ENCODE assay signal across 1 cellular context in the genomic region with DNA sequence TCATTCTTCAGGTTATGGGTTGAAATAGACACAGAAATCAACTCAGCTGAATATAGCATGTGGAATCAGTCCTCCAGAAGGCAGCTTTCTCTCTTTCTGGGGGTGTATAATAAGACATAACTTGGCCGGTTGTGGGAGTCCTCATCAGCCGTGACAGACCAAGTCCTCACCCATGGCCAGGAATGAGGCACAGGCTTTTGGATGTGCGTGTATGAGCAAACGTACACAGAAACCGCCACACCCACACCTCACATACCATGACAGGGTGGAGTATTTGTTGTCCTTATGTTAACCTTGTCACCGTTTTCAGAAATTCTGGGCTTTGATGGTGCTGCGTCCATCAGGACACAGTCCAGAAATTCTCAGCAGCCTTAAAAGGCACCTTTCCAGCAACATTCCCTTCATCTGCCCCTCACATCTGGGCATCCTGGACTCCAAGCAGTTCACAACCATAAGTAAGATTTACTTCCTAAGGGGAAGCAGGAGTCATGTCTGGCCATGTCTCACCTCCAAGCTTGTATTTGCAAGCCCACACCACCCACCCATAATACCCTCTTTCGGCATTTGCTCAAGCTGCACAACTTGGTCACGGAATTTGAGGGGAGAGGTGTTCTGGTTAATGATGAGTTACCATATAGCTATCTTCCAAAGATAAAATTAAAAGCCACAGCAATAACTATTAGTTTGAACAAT.
TF ChIP-seq lines count a peak whose summit lies in the region.

No MANE protein-coding gene starts in this region.

TF ChIP-seq in HCT116, 20 proteins besides CTCF, POLR2A, EP300 and RAD21:
- TF ChIP-seq EZH2phosphoT487 (IDR thresholded peaks at IDR 0.05; ENCODE audit: borderline replicate concordance) (no peak), ZFX (IDR thresholded peaks at IDR 0.05) (no peak), YY1 (IDR thresholded peaks at IDR 0.05; ENCODE audit: extremely low read depth, insufficient replicate concordance, low read depth, low read length) (no peak), CBX3 (IDR thresholded peaks at IDR 0.05; ENCODE audit: low read depth) (no peak), FOSL1 (IDR thresholded peaks at IDR 0.05; ENCODE audit: low read depth) (no peak), SRF (IDR thresholded peaks at IDR 0.05; ENCODE audit: low read depth) (no peak), JUND (IDR thresholded peaks at IDR 0.05) (no peak; the same call in 1 of the 2 replicates), TCF7L2 (IDR thresholded peaks at IDR 0.05; ENCODE audit: borderline replicate concordance, extremely low read depth, insufficient read depth, insufficient read length) (no peak), SIN3A (IDR thresholded peaks at IDR 0.05; ENCODE audit: low read depth) (0 out of 2 replicates have a peak, but pooled peaks have one; percentile 19), POLR2AphosphoS5 (IDR thresholded peaks at IDR 0.05; ENCODE audit: low read depth, low read length) (peak; percentile 46), SP1 (IDR thresholded peaks at IDR 0.05; ENCODE audit: low read depth) (peak; percentile 55), ELF1 (IDR thresholded peaks at IDR 0.05; ENCODE audit: borderline replicate concordance, low read depth) (no peak)
- TF ChIP-seq, protein P1, sequence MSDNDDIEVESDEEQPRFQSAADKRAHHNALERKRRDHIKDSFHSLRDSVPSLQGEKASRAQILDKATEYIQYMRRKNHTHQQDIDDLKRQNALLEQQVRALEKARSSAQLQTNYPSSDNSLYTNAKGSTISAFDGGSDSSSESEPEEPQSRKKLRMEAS (IDR thresholded peaks at IDR 0.05), result 0 out of 2 replicates have a peak, but pooled peaks have one; percentile 36
- TF ChIP-seq, protein P2, sequence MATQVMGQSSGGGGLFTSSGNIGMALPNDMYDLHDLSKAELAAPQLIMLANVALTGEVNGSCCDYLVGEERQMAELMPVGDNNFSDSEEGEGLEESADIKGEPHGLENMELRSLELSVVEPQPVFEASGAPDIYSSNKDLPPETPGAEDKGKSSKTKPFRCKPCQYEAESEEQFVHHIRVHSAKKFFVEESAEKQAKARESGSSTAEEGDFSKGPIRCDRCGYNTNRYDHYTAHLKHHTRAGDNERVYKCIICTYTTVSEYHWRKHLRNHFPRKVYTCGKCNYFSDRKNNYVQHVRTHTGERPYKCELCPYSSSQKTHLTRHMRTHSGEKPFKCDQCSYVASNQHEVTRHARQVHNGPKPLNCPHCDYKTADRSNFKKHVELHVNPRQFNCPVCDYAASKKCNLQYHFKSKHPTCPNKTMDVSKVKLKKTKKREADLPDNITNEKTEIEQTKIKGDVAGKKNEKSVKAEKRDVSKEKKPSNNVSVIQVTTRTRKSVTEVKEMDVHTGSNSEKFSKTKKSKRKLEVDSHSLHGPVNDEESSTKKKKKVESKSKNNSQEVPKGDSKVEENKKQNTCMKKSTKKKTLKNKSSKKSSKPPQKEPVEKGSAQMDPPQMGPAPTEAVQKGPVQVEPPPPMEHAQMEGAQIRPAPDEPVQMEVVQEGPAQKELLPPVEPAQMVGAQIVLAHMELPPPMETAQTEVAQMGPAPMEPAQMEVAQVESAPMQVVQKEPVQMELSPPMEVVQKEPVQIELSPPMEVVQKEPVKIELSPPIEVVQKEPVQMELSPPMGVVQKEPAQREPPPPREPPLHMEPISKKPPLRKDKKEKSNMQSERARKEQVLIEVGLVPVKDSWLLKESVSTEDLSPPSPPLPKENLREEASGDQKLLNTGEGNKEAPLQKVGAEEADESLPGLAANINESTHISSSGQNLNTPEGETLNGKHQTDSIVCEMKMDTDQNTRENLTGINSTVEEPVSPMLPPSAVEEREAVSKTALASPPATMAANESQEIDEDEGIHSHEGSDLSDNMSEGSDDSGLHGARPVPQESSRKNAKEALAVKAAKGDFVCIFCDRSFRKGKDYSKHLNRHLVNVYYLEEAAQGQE (IDR thresholded peaks at IDR 0.05; ENCODE audit: low read depth), result no peak
- TF ChIP-seq, protein P3, sequence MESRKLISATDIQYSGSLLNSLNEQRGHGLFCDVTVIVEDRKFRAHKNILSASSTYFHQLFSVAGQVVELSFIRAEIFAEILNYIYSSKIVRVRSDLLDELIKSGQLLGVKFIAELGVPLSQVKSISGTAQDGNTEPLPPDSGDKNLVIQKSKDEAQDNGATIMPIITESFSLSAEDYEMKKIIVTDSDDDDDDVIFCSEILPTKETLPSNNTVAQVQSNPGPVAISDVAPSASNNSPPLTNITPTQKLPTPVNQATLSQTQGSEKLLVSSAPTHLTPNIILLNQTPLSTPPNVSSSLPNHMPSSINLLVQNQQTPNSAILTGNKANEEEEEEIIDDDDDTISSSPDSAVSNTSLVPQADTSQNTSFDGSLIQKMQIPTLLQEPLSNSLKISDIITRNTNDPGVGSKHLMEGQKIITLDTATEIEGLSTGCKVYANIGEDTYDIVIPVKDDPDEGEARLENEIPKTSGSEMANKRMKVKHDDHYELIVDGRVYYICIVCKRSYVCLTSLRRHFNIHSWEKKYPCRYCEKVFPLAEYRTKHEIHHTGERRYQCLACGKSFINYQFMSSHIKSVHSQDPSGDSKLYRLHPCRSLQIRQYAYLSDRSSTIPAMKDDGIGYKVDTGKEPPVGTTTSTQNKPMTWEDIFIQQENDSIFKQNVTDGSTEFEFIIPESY (IDR thresholded peaks at IDR 0.05; ENCODE audit: extremely low read depth, insufficient replicate concordance, low read length), result no peak
- TF ChIP-seq, protein P4, sequence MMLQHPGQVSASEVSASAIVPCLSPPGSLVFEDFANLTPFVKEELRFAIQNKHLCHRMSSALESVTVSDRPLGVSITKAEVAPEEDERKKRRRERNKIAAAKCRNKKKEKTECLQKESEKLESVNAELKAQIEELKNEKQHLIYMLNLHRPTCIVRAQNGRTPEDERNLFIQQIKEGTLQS (IDR thresholded peaks at IDR 0.05), result no peak
